ENCODE assay signal across 1 cellular context in genomic region chr7:44071726-44072363, GRCh38.
TF ChIP-seq lines count a peak whose summit lies in the region.

No MANE protein-coding gene starts in this region.

TF ChIP-seq in HepG2, 621 proteins besides CTCF, POLR2A, EP300 and RAD21 (continued from another document and continues in another):
- TF ChIP-seq NR2F2 (IDR thresholded peaks at IDR 0.05; ENCODE audit: borderline replicate concordance, low read depth), result no peak
- no peak for TF ChIP-seq AHDC1 (CRISPR knock-in tag; IDR thresholded peaks at IDR 0.05; ENCODE audit: borderline replicate concordance)
- TF ChIP-seq HDAC2 (CRISPR knock-in tag; IDR thresholded peaks at IDR 0.05), result 0 out of 2 replicates have a peak, but pooled peaks have one; percentile 15
- TF ChIP-seq BATF2 (CRISPR knock-in tag; IDR thresholded peaks at IDR 0.05), result no peak
- TF ChIP-seq ZUFSP (CRISPR knock-in tag; IDR thresholded peaks at IDR 0.05; ENCODE audit: borderline replicate concordance), result no peak
- no peak for TF ChIP-seq IKZF1 (IDR thresholded peaks at IDR 0.05)
- 0 out of 2 replicates have a peak, but pooled peaks have one; percentile 36 for TF ChIP-seq DPF2 (CRISPR knock-in tag; IDR thresholded peaks at IDR 0.05; ENCODE audit: borderline replicate concordance, low read depth)
- no peak for TF ChIP-seq ZNF17 (CRISPR knock-in tag; IDR thresholded peaks at IDR 0.05)
- 0 out of 2 replicates have a peak, but pooled peaks have one; percentile 36 for TF ChIP-seq BORCS8-MEF2B (CRISPR knock-in tag; IDR thresholded peaks at IDR 0.05)
- TF ChIP-seq SMAD3 (CRISPR knock-in tag; IDR thresholded peaks at IDR 0.05), result 0 out of 2 replicates have a peak, but pooled peaks have one; percentile 30
- TF ChIP-seq SIN3A (IDR thresholded peaks at IDR 0.05; ENCODE audit: borderline replicate concordance, low read depth, low read length), result no peak
- no peak for TF ChIP-seq HOXA7 (CRISPR knock-in tag; IDR thresholded peaks at IDR 0.05)
- no peak; the same call in 1 of the 2 replicates for TF ChIP-seq ESRRA (CRISPR knock-in tag; IDR thresholded peaks at IDR 0.05; ENCODE audit: low read depth)
- TF ChIP-seq MLLT10 (CRISPR knock-in tag; IDR thresholded peaks at IDR 0.05), result no peak
- TF ChIP-seq ETS1 (CRISPR knock-in tag; IDR thresholded peaks at IDR 0.05), result no peak
- TF ChIP-seq ZNF577 (CRISPR knock-in tag; IDR thresholded peaks at IDR 0.05; ENCODE audit: borderline replicate concordance, low read depth), result no peak
- peak; percentile 62 for TF ChIP-seq PHF21A (CRISPR knock-in tag; IDR thresholded peaks at IDR 0.05)
- TF ChIP-seq SOX6 (IDR thresholded peaks at IDR 0.05), result no peak
- TF ChIP-seq SOX6 (CRISPR knock-in tag; IDR thresholded peaks at IDR 0.05), result peak; percentile 74
- no peak for TF ChIP-seq THAP8 (CRISPR knock-in tag; IDR thresholded peaks at IDR 0.05; ENCODE audit: borderline replicate concordance)
- TF ChIP-seq RARG (CRISPR knock-in tag; IDR thresholded peaks at IDR 0.05; ENCODE audit: low read depth), result no peak
- peak; percentile 44; the same call in 1 of the 2 replicates for TF ChIP-seq IKZF5 (CRISPR knock-in tag; IDR thresholded peaks at IDR 0.05)
- TF ChIP-seq ZBTB49 (CRISPR knock-in tag; IDR thresholded peaks at IDR 0.05; ENCODE audit: borderline replicate concordance), result no peak
- TF ChIP-seq FOSL2 (CRISPR knock-in tag; IDR thresholded peaks at IDR 0.05), result no peak
- TF ChIP-seq ZFP41 (CRISPR knock-in tag; IDR thresholded peaks at IDR 0.05; ENCODE audit: borderline replicate concordance), result no peak
- TF ChIP-seq MAFG (CRISPR knock-in tag; IDR thresholded peaks at IDR 0.05), result no peak
- no peak for TF ChIP-seq HMGA1 (CRISPR knock-in tag; conservative IDR thresholded peaks at IDR 0.05)
- TF ChIP-seq CBX2 (IDR thresholded peaks at IDR 0.05; ENCODE audit: low read depth, low read length), result no peak
- no peak for TF ChIP-seq CBX2 (CRISPR knock-in tag; IDR thresholded peaks at IDR 0.05; ENCODE audit: low read depth)
- peak; percentile 53; the same call in 1 of the 2 replicates for TF ChIP-seq KDM6A (CRISPR knock-in tag; IDR thresholded peaks at IDR 0.05; ENCODE audit: low read depth)
- no peak for TF ChIP-seq AKNA (CRISPR knock-in tag; IDR thresholded peaks at IDR 0.05; ENCODE audit: borderline replicate concordance)
- TF ChIP-seq ZNF317 (CRISPR knock-in tag; IDR thresholded peaks at IDR 0.05), result 0 out of 2 replicates have a peak, but pooled peaks have one; percentile 19
- TF ChIP-seq ZNF782 (CRISPR knock-in tag; IDR thresholded peaks at IDR 0.05; ENCODE audit: borderline replicate concordance), result no peak
- no peak for TF ChIP-seq ZNF720 (CRISPR knock-in tag; IDR thresholded peaks at IDR 0.05)
- TF ChIP-seq ZNF773 (CRISPR knock-in tag; IDR thresholded peaks at IDR 0.05; ENCODE audit: borderline replicate concordance), result no peak
- TF ChIP-seq ZFP37 (CRISPR knock-in tag; IDR thresholded peaks at IDR 0.05; ENCODE audit: borderline replicate concordance), result no peak
- TF ChIP-seq PBX3 (CRISPR knock-in tag; IDR thresholded peaks at IDR 0.05; ENCODE audit: borderline replicate concordance), result no peak
- no peak for TF ChIP-seq ZNF674 (CRISPR knock-in tag; IDR thresholded peaks at IDR 0.05; ENCODE audit: low read depth)
- TF ChIP-seq ARNT (IDR thresholded peaks at IDR 0.05), result no peak
- TF ChIP-seq ZNF792 (CRISPR knock-in tag; IDR thresholded peaks at IDR 0.05), result no peak
- peak; percentile 26; the same call in 1 of the 2 replicates for TF ChIP-seq RXRB (CRISPR knock-in tag; IDR thresholded peaks at IDR 0.05; ENCODE audit: borderline replicate concordance)
- TF ChIP-seq ZNF607 (CRISPR knock-in tag; IDR thresholded peaks at IDR 0.05; ENCODE audit: borderline replicate concordance), result 0 out of 2 replicates have a peak, but pooled peaks have one; percentile 1
